ENCODE assay signal across 7 cellular contexts in the genomic region with DNA sequence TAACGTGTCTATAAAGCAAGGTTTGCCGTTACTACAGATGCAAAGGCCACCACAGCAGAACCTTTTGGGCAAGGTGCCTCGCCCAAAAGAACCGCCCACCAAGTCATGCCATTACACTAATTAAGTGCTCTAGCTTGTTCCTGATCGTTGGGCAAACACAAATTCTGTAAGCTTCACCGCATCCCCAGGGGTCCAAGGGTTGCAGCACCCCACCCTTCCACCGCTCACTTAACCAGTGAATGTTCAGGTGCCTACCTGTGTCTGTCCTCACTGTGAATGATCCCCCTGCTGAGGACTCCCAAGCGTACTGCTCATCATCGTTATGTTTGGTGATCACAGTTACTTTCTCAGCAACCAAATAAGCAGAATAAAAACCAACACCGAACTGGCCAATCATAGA. TPM values are rescaled to one million over a fixed set of nuclear protein-coding genes. Genes with fewer than 3 reads are reported as not detected.
A peak's percentile ranks its signal among the peaks of the same experiment; 100 is the strongest.
DNase-seq lines count a peak whose midpoint lies in the region; ATAC-seq and TF ChIP-seq lines count a peak whose summit lies in the region.

No MANE protein-coding gene starts in this region.

- DNase-seq in H7 (no peak), SJSA1 (ENCODE audit: low read depth in 1 of 2, low spot score in 2 of 2) (no peak), fibroblast of pulmonary artery (ENCODE audit: low read depth) (no peak), skeletal muscle cell (ENCODE audit: low read depth) (no peak), HCEC 1CT (no peak)

- H3K36me3 ChIP-seq in H7 (replicated peaks; ENCODE audit: control insufficient read depth, insufficient read depth, low read length) (peaks cover 44% of the 10 kb centered on the region), SJSA1 (peaks cover 63% of the 10 kb centered on the region)

- H3K27me3 ChIP-seq in H7 (ENCODE audit: control insufficient read depth, insufficient read depth, low read length) (no peaks in the 10 kb centered on the region), SJSA1 (replicated peaks) (no peaks in the 10 kb centered on the region)

- TF ChIP-seq CTCF in fibroblast of pulmonary artery (IDR thresholded peaks at IDR 0.05; ENCODE audit: low read length, missing control alignments): no peak

- no peaks in the 10 kb centered on the region for H3K9me3 ChIP-seq in SJSA1 (replicated peaks)

- H3K27ac ChIP-seq in SJSA1: no peak overlapping the region

- H3K4me3 ChIP-seq in H7 (ENCODE audit: insufficient read depth, low read depth, low read length) (peak overlapping the region; percentile 90), SJSA1 (peak overlapping the region; percentile 69), fibroblast of pulmonary artery (replicated peaks; ENCODE audit: low read depth, low read length) (peak overlapping the region; percentile 76), skeletal muscle cell (ENCODE audit: low read depth, low read length) (peak overlapping the region; percentile 73)

- no peak for ATAC-seq in GM21619 (IDR thresholded peaks at IDR 0.05; ENCODE audit: unreplicated experiment)
- no peak for ATAC-seq in activated CD4-positive, CD25-positive, alpha-beta regulatory T cell treated with anti-CD3 and anti-CD28 coated beads, Interleukin-2, amount 50 U/mL, for 24 hours

- H3K4me1 ChIP-seq in SJSA1 (replicated peaks): peaks cover 35% of the 10 kb centered on the region

RNA-seq across cellular contexts. Expression of a gene that starts 1.3 kb away (rescaled TPM):
- 183 and 254 TPM in 2 replicates for total RNA-seq in H7 (2014; rRNA removed; shearing (Covaris generic))
- total RNA-seq in SJSA1 (2014; rRNA removed; shearing (Covaris generic)): 367 and 670 TPM in 2 replicates

RNA-seq across cellular contexts. Expression of a gene that starts 54.2 kb away (rescaled TPM):
- 14.7 and 16.5 TPM in 2 replicates for total RNA-seq in H7 (2014; rRNA removed; shearing (Covaris generic))
- total RNA-seq in SJSA1 (2014; rRNA removed; shearing (Covaris generic)): 14.6 and 19.3 TPM in 2 replicates
